In genomic region chr2:4832642-4833041, GRCh38 we compare ENCODE assay signal across 28 cellular contexts.
"Had no signal": no experiment of that assay in that cellular context is flagged by ENCODE, and none has a peak within 500 bp of the region (broad histone marks: within the 10 kb centered on the region; RNA-seq: fewer than 3 reads in every experiment).

No MANE protein-coding gene starts in this region.

- DNase-seq: colonic mucosa; cortex of kidney; dermis blood vessel endothelial cell; dorsolateral prefrontal cortex; effector CD4-positive, alpha-beta T cell; effector CD8-positive, alpha-beta T cell; effector memory CD4-positive, alpha-beta T cell; effector memory CD8-positive, alpha-beta T cell; endodermal cell; erythroblast; esophagus squamous epithelium; foreskin fibroblast; foreskin keratinocyte; foreskin melanocyte; gastrocnemius medialis; glutamatergic neuron; head of caudate nucleus; heart left ventricle; heart right ventricle had no signal

- ATAC-seq: effector memory CD8-positive, alpha-beta T cell; esophagus mucosa; foreskin keratinocyte; gastrocnemius medialis; gastroesophageal sphincter; heart left ventricle; heart right ventricle had no signal

- H3K9me3 ChIP-seq: colonic mucosa, esophagus muscularis mucosa, gastrocnemius medialis, gastroesophageal sphincter, heart left ventricle, heart right ventricle had no signal

- H3K4me1 ChIP-seq: colonic mucosa, esophagus muscularis mucosa, esophagus squamous epithelium, foreskin keratinocyte, gastrocnemius medialis, gastroesophageal sphincter, heart left ventricle, heart right ventricle had no signal

- FAIRE-seq: colon, endometrium, endothelial cell of umbilical vein, frontal cortex had no signal

- H3K4me3 ChIP-seq: colonic mucosa, coronary artery, dorsolateral prefrontal cortex, esophagus muscularis mucosa, esophagus squamous epithelium, gastrocnemius medialis, gastroesophageal sphincter, heart left ventricle, heart right ventricle had no signal

- H3K36me3 ChIP-seq: colonic mucosa, esophagus muscularis mucosa, esophagus squamous epithelium, gastrocnemius medialis, gastroesophageal sphincter, heart left ventricle, heart right ventricle had no signal

- H3K27ac ChIP-seq: colonic mucosa, coronary artery, dorsolateral prefrontal cortex, epithelial cell of prostate, esophagus muscularis mucosa, esophagus squamous epithelium, foreskin keratinocyte, gastrocnemius medialis, gastroesophageal sphincter, heart left ventricle, heart right ventricle had no signal

- H3K27me3 ChIP-seq: colonic mucosa, esophagus muscularis mucosa, esophagus squamous epithelium, foreskin keratinocyte, gastrocnemius medialis, gastroesophageal sphincter, heart left ventricle, heart right ventricle had no signal
